ENCODE assay signal across 23 cellular contexts in genomic region chr14:100726812-100727564, GRCh38. TPM values are rescaled to one million over a fixed set of nuclear protein-coding genes. Genes with fewer than 3 reads are reported as not detected.
DNase-seq lines count a peak whose midpoint lies in the region; ATAC-seq, FAIRE-seq and TF ChIP-seq lines count a peak whose summit lies in the region.
"Had no signal": no experiment of that assay in that cellular context is flagged by ENCODE, and none has a peak within 500 bp of the region (broad histone marks: within the 10 kb centered on the region; RNA-seq: fewer than 3 reads in every experiment).

DLK1 (plus strand) TSS chr14:100726892; CDS start chr14:100727069, 177 bp downstream.

- POLR2A ChIA-PET in A549 (lab: Yijun Ruan, JAX), result no interaction called here

- H3K27me3 ChIP-seq in HUES64 (ENCODE audit: insufficient read depth, low read length) (peaks cover 74% of the 10 kb centered on the region), MG63 (no peaks in the 10 kb centered on the region)

- no peak within 1 kb of the TSS for H3K27ac Mint-ChIP-seq in glutamatergic neuron (ENCODE audit: unreplicated experiment)
- H3K27ac Mint-ChIP-seq in nephron progenitor cell, result no peak within 1 kb of the TSS
- H3K27ac Mint-ChIP-seq: naive B cell had no signal

- peak within 1 kb of the TSS; percentile 60 for H3K4me2 ChIP-seq in A549

- H3K9ac ChIP-seq in HUES64 (ENCODE audit: low read depth, low read length), result peak within 1 kb of the TSS; percentile 24; the same call in 1 of the 2 replicates

- H3K4me1 ChIP-seq in A549, result no peaks in the 10 kb centered on the region
- H3K4me1 ChIP-seq in HUES64 (ENCODE audit: insufficient read depth, low read length), result peaks cover 14% of the 10 kb centered on the region; the same call in 1 of the 2 replicates
- H3K4me1 ChIP-seq: ascending aorta, SJSA1 had no signal

- peak within 1 kb of the TSS; percentile 77 for H3K4me3 Mint-ChIP-seq in glutamatergic neuron (ENCODE audit: unreplicated experiment)
- H3K4me3 Mint-ChIP-seq in nephron progenitor cell, result peak within 1 kb of the TSS; percentile 81
- H3K4me3 Mint-ChIP-seq: naive B cell; stimulated activated naive CD8-positive, alpha-beta T cell treated with anti-CD3 and anti-CD28 coated beads, Interleukin-15, amount 100 ng/mL, for 72 hours had no signal

- H3K36me3 ChIP-seq in HUES64 (ENCODE audit: insufficient read depth, low read length) (no peaks in the 10 kb centered on the region), MG63 (no peaks in the 10 kb centered on the region)
- H3K36me3 ChIP-seq: ascending aorta, SJSA1 had no signal

- H3K27ac ChIP-seq in A549 (no peak within 1 kb of the TSS), HUES64 (ENCODE audit: low read depth, low read length) (no peak within 1 kb of the TSS)
- H3K27ac ChIP-seq: ascending aorta, dorsolateral prefrontal cortex, SJSA1 had no signal

- 52% methylated on average over 8 of the region's 83 CpGs for WGBS in A549 (ENCODE audit: missing lambda C conversion rate)
- WGBS in HUES64, result 6% methylated on average over 83 of the region's 83 CpGs

- CTCF ChIA-PET in A549 (lab: Yijun Ruan, JAX), result no interaction called here

- TF ChIP-seq CTCF in A549 (IDR thresholded peaks at IDR 0.05) (no peak), glutamatergic neuron (IDR thresholded peaks at IDR 0.05; ENCODE audit: partially characterized antibody, unreplicated experiment) (no peak), nephron progenitor cell (IDR thresholded peaks at IDR 0.05) (no peak)

- ATAC-seq in A549, result no peak
- no peak for ATAC-seq in HG03045 (IDR thresholded peaks at IDR 0.05; ENCODE audit: unreplicated experiment)
- ATAC-seq: stimulated activated naive CD8-positive, alpha-beta T cell treated with anti-CD3 and anti-CD28 coated beads, Interleukin-15, amount 100 ng/mL, for 72 hours had no signal

- peaks cover 19% of the 10 kb centered on the region for H3K27me3 Mint-ChIP-seq in glutamatergic neuron (ENCODE audit: unreplicated experiment)
- H3K27me3 Mint-ChIP-seq in nephron progenitor cell (ENCODE audit: low read depth, poor library complexity), result peaks cover 59% of the 10 kb centered on the region

- no peak for TF ChIP-seq POLR2A in A549 (IDR thresholded peaks at IDR 0.05; ENCODE audit: low read length)

- H3K36me3 Mint-ChIP-seq in glutamatergic neuron (ENCODE audit: unreplicated experiment) (peaks cover 6% of the 10 kb centered on the region), nephron progenitor cell (ENCODE audit: low read depth) (no peaks in the 10 kb centered on the region)

- no peaks in the 10 kb centered on the region for H3K9me3 ChIP-seq in A549
- H3K9me3 ChIP-seq in HUES64 (ENCODE audit: insufficient read depth, low read depth, low read length), result no peaks in the 10 kb centered on the region
- no peaks in the 10 kb centered on the region for H3K9me3 ChIP-seq in MG63
- H3K9me3 ChIP-seq: ascending aorta, SJSA1 had no signal

- TF ChIP-seq EP300 in A549 (IDR thresholded peaks at IDR 0.05), result no peak

- peaks cover 32% of the 10 kb centered on the region for H3K4me1 Mint-ChIP-seq in glutamatergic neuron (ENCODE audit: low read depth, unreplicated experiment)
- peaks cover 75% of the 10 kb centered on the region for H3K4me1 Mint-ChIP-seq in nephron progenitor cell
- H3K4me1 Mint-ChIP-seq: stimulated activated naive CD8-positive, alpha-beta T cell treated with anti-CD3 and anti-CD28 coated beads, Interleukin-15, amount 100 ng/mL, for 72 hours had no signal

- no peak for TF ChIP-seq RAD21 in A549 (conservative IDR thresholded peaks at IDR 0.05 in 1 of 2, IDR thresholded peaks at IDR 0.05 in 1 of 2)

- H3K4me3 ChIP-seq in A549 (no peak within 1 kb of the TSS), HUES64 (ENCODE audit: low read length) (peak within 1 kb of the TSS; percentile 55), MG63 (no peak within 1 kb of the TSS)
- H3K4me3 ChIP-seq: ascending aorta, dorsolateral prefrontal cortex, SJSA1 had no signal

- DNase-seq in A549 (ENCODE audit: low read depth in 1 of 2, low spot score in 1 of 2), result no peak
- DNase-seq in glutamatergic neuron, result peak; percentile 58
- DNase-seq in nephron progenitor cell, result peak; percentile 73
- DNase-seq in MG63, result no peak
- no peak for DNase-seq in activated CD4-positive, alpha-beta T cell treated with anti-CD3 and anti-CD28 coated beads for 4 hours
- no peak for DNase-seq in stimulated activated CD4-positive, alpha-beta T cell treated with anti-CD3 and anti-CD28 coated beads, Interleukin-15, amount 100 ng/mL, for 24 hours
- DNase-seq: activated CD4-positive, alpha-beta T cell treated with anti-CD3 and anti-CD28 coated beads for 48 hours; activated CD8-positive, alpha-beta memory T cell treated with anti-CD3 and anti-CD28 coated beads, Interleukin-2, amount 50 U/mL, for 4 hours; activated naive CD4-positive, alpha-beta T cell; dorsolateral prefrontal cortex; naive B cell; NCI-H2029; NCI-H526 treated with DMSO at 0.1 percent for 48 hours; OCI-M1; stimulated activated naive CD8-positive, alpha-beta T cell treated with anti-CD3 and anti-CD28 coated beads, Interleukin-15, amount 100 ng/mL, for 72 hours; T1000 had no signal

- no peak for FAIRE-seq in A549 (lab: Jason Lieb, UNC)

- H3K9me3 Mint-ChIP-seq in glutamatergic neuron (ENCODE audit: unreplicated experiment), result peaks cover 3% of the 10 kb centered on the region
- peaks cover 9% of the 10 kb centered on the region for H3K9me3 Mint-ChIP-seq in nephron progenitor cell
- H3K9me3 Mint-ChIP-seq: stimulated activated naive CD8-positive, alpha-beta T cell treated with anti-CD3 and anti-CD28 coated beads, Interleukin-15, amount 100 ng/mL, for 72 hours had no signal

TF ChIP-seq in A549, 52 proteins besides CTCF, POLR2A, EP300 and RAD21:
- TF ChIP-seq TFCP2L1 (CRISPR knock-in tag; IDR thresholded peaks at IDR 0.05), result no peak
- no peak for TF ChIP-seq REST (IDR thresholded peaks at IDR 0.05)

RNA-seq across cellular contexts. Expression of gene DLK1, which starts in this region (rescaled TPM):
- polyA plus RNA-seq in A549 (2011; rRNA removed) (0.13 TPM in 1 of 2 replicates, not detected in the other), A549 (2017; fragmentation: RNase III; extraction: RNeasy Plus Mini Kit Qiagen cat#74134 plus additional on column Dnase treatment) (0.06 to 0.08 TPM in 2 of 3 replicates, not detected in the other)
- 0.04 and 0.10 TPM in 2 replicates for polyA plus RNA-seq in A549 (2012; cell fraction: cytosol; rRNA removed)
- polyA plus RNA-seq in A549 (2012; cell fraction: nucleus; rRNA removed), result 0.08 TPM in 1 of 2 replicates, not detected in the other
- polyA minus RNA-seq in A549 (2011; rRNA and poly(A)+ RNA removed), result not detected in 2 replicates
- polyA plus RNA-seq in HUES64 (2013, experiment 1 of 2), result 9.3 TPM
- 18.3 TPM for polyA plus RNA-seq in HUES64 (2013, experiment 2 of 2)
- 37.3 TPM for total RNA-seq in glutamatergic neuron (ENCODE audit: unreplicated experiment)
- not detected in 2 replicates for total RNA-seq in MG63 (2014; rRNA removed; shearing (Covaris generic); ENCODE audit: low replicate concordance)
- total RNA-seq: HT1080, lower leg skin, M059J, SJSA1 had no signal

Comparison
In these comparisons a context has a peak if more than half of its experiments do, and no peak if none do; other contexts are left out.
1. RNA of gene DLK1 (total RNA-seq): 37.3 TPM in glutamatergic neuron (single experiment); not detected in MG63; every median in the first group is over 10 times any median in the second.
2. DNase-seq: peak in glutamatergic neuron (single experiment) and nephron progenitor cell (single experiment); none in A549 (0 of 2), MG63 (single experiment), activated CD4-positive, alpha-beta T cell treated with anti-CD3 and anti-CD28 coated beads for 4 hours (0 of 2) and stimulated activated CD4-positive, alpha-beta T cell treated with anti-CD3 and anti-CD28 coated beads, Interleukin-15, amount 100 ng/mL, for 24 hours (single experiment).